9 cellular contexts compared by ENCODE assay signal in genomic region chr9:1709347-1709746, GRCh38.
DNase-seq lines count a peak whose midpoint lies in the region; ATAC-seq and TF ChIP-seq lines count a peak whose summit lies in the region.
"Had no signal": no experiment of that assay in that cellular context is flagged by ENCODE, and none has a peak within 500 bp of the region (broad histone marks: within the 10 kb centered on the region; RNA-seq: fewer than 3 reads in every experiment).

No MANE protein-coding gene starts in this region.

- no peaks in the 10 kb centered on the region for H3K9me3 ChIP-seq in Karpas-422 (ENCODE audit: low read length)

- H3K9ac ChIP-seq in Karpas-422 (ENCODE audit: low read length), result no peak overlapping the region

- no peak overlapping the region for H3K4me2 ChIP-seq in Karpas-422 (ENCODE audit: low read depth, low read length, poor library complexity, severe bottlenecking)

- no peaks in the 10 kb centered on the region for H4K20me1 ChIP-seq in Karpas-422 (ENCODE audit: insufficient read depth, low read depth, low read length)

- no peaks in the 10 kb centered on the region for H3K4me1 ChIP-seq in Karpas-422 (ENCODE audit: low read length)

- H3K4me3 ChIP-seq in Karpas-422 (ENCODE audit: low read length), result no peak overlapping the region
- no peak overlapping the region for H3K4me3 ChIP-seq in choroid plexus epithelial cell (ENCODE audit: low read depth, low read length)

- peak; percentile 6 for TF ChIP-seq CTCF in choroid plexus epithelial cell (conservative IDR thresholded peaks at IDR 0.05; ENCODE audit: low read depth, low read length)

- H3K9me2 ChIP-seq in Karpas-422 (replicated peaks; ENCODE audit: insufficient read depth, low read length), result no peaks in the 10 kb centered on the region

- H3K27me3 ChIP-seq in Karpas-422 (ENCODE audit: low read length), result no peaks in the 10 kb centered on the region

- no peaks in the 10 kb centered on the region for H3K36me3 ChIP-seq in Karpas-422 (ENCODE audit: insufficient read depth, low read length)

- H3K79me2 ChIP-seq in Karpas-422 (ENCODE audit: low read length), result no peaks in the 10 kb centered on the region

- DNase-seq in stimulated activated CD4-positive, alpha-beta T cell treated with anti-CD3 and anti-CD28 coated beads, Interleukin-15, amount 100 ng/mL, for 24 hours, result peak; percentile 13
- DNase-seq in stimulated activated CD4-positive, alpha-beta T cell treated with anti-CD3 and anti-CD28 coated beads, Interleukin-4, amount 100 ng/mL, for 4 hours, result no peak
- peak; percentile 61 for DNase-seq in Karpas-422
- DNase-seq in choroid plexus epithelial cell (ENCODE audit: low read depth), result no peak
- no peak for DNase-seq in SHP77 (lab: John Stamatoyannopoulos, UW)
- no peak for DNase-seq in T-helper 9 cell
- DNase-seq: DMS79 treated with DMSO at 0.1 percent for 48 hours had no signal

- ATAC-seq in HG02763 (IDR thresholded peaks at IDR 0.05; ENCODE audit: unreplicated experiment), result no peak
- ATAC-seq in HG03432 (IDR thresholded peaks at IDR 0.05; ENCODE audit: unreplicated experiment), result no peak

- H3K27ac ChIP-seq in Karpas-422 (ENCODE audit: low read length), result no peak overlapping the region

- H2AFZ ChIP-seq in Karpas-422 (ENCODE audit: low read length), result no peak overlapping the region

Comparison
In these comparisons a context has a peak if more than half of its experiments do, and no peak if none do; other contexts are left out.
1. DNase-seq: peak in stimulated activated CD4-positive, alpha-beta T cell treated with anti-CD3 and anti-CD28 coated beads, Interleukin-15, amount 100 ng/mL, for 24 hours (single experiment) and Karpas-422 (single experiment); none in stimulated activated CD4-positive, alpha-beta T cell treated with anti-CD3 and anti-CD28 coated beads, Interleukin-4, amount 100 ng/mL, for 4 hours (0 of 2), choroid plexus epithelial cell (single experiment), SHP77 (0 of 2) and T-helper 9 cell (single experiment).